15 cellular contexts compared by ENCODE assay signal in genomic region chr15:57923750-57924149, GRCh38.
A peak's percentile ranks its signal among the peaks of the same experiment; 100 is the strongest.
DNase-seq lines count a peak whose midpoint lies in the region; ATAC-seq, FAIRE-seq and TF ChIP-seq lines count a peak whose summit lies in the region.
"Had no signal": no experiment of that assay in that cellular context is flagged by ENCODE, and none has a peak within 500 bp of the region (broad histone marks: within the 10 kb centered on the region; RNA-seq: fewer than 3 reads in every experiment).

No MANE protein-coding gene starts in this region.

- DNase-seq in EH (ENCODE audit: low read depth) = peak; percentile 18
- DNase-seq in esophagus muscularis mucosa (ENCODE audit: extremely low spot score) = no peak
- no peak for DNase-seq in lower lobe of right lung
- DNase-seq in spleen = no peak
- DNase-seq in SW 1271 (lab: John Stamatoyannopoulos, UW) = no peak
- no peak for DNase-seq in DMS114 treated with DMSO at 0.1 percent for 48 hours (lab: John Stamatoyannopoulos, UW; ENCODE audit: unreplicated experiment)
- no peak for DNase-seq in small intestine
- DNase-seq in foreskin keratinocyte = no peak
- DNase-seq: activated CD4-positive, alpha-beta T cell treated with anti-CD3 and anti-CD28 coated beads, Interleukin-2, amount 10 ng/mL, durations not matched to agents 7 days and 5 days; activated T-cell treated with anti-CD3 and anti-CD28 coated beads, Interleukin-2, amount 50 U/mL, for 1 hour; caudate nucleus; NCI-H1694; NCI-H510A; stimulated activated CD4-positive, alpha-beta T cell treated with anti-CD3 and anti-CD28 coated beads, Interleukin-2, amount 100 ng/mL, for 24 hours had no signal

- ATAC-seq in lower lobe of right lung (peak; percentile 36 to 50), foreskin keratinocyte (no peak)

- no peak for FAIRE-seq in small intestine (lab: Jason Lieb, UNC)
- FAIRE-seq: H54 had no signal

- H3K4me1 ChIP-seq in esophagus muscularis mucosa = peaks cover 24 to 44% (median 32%) of the 10 kb centered on the region in 4 donors
- peaks cover 43% of the 10 kb centered on the region for H3K4me1 ChIP-seq in lower lobe of right lung
- peaks cover 2 to 43% (median 11%) of the 10 kb centered on the region in 6 donors for H3K4me1 ChIP-seq in spleen
- peaks cover 0 to 9% of the 10 kb centered on the region in 2 donors for H3K4me1 ChIP-seq in small intestine (ENCODE audit: control insufficient read depth in 2 of 2, insufficient read depth in 1 of 2, low read depth in 1 of 2, low read length in 1 of 2)
- H3K4me1 ChIP-seq in foreskin keratinocyte = no peaks in the 10 kb centered on the region

- H3K27me3 ChIP-seq in esophagus muscularis mucosa = no peaks in the 10 kb centered on the region
- no peaks in the 10 kb centered on the region for H3K27me3 ChIP-seq in lower lobe of right lung (ENCODE audit: low read depth)
- no peaks in the 10 kb centered on the region for H3K27me3 ChIP-seq in spleen (replicated peaks in 1 of 7)
- no peaks in the 10 kb centered on the region for H3K27me3 ChIP-seq in small intestine (ENCODE audit: control insufficient read depth in 2 of 2, insufficient read depth in 2 of 2, low read length in 2 of 2)
- H3K27me3 ChIP-seq in foreskin keratinocyte = peaks cover 24% of the 10 kb centered on the region

- no peaks in the 10 kb centered on the region for H3K9me3 ChIP-seq in esophagus muscularis mucosa
- no peaks in the 10 kb centered on the region for H3K9me3 ChIP-seq in lower lobe of right lung
- H3K9me3 ChIP-seq in spleen = no peaks in the 10 kb centered on the region
- H3K9me3 ChIP-seq in small intestine (ENCODE audit: control insufficient read depth, low read depth) = no peaks in the 10 kb centered on the region

- no peak for TF ChIP-seq EP300 in esophagus muscularis mucosa (IDR thresholded peaks at IDR 0.05)

- TF ChIP-seq POLR2A in esophagus muscularis mucosa (IDR thresholded peaks at IDR 0.05; ENCODE audit: low read depth) = no peak
- no peak for TF ChIP-seq POLR2A in spleen (IDR thresholded peaks at IDR 0.05)

- H3K4me3 ChIP-seq in esophagus muscularis mucosa (no peak overlapping the region), lower lobe of right lung (no peak overlapping the region), spleen (no peak overlapping the region), small intestine (ENCODE audit: low read depth in 1 of 2, low read length in 2 of 2) (no peak overlapping the region)

- H3K36me3 ChIP-seq in esophagus muscularis mucosa (no peaks in the 10 kb centered on the region), lower lobe of right lung (no peaks in the 10 kb centered on the region), spleen (no peaks in the 10 kb centered on the region), small intestine (ENCODE audit: control insufficient read depth in 2 of 2, insufficient read depth in 2 of 2, low read length in 2 of 2) (no peaks in the 10 kb centered on the region)

- WGBS in esophagus muscularis mucosa = 41% methylated on average over 3 of the region's 3 CpGs
- 41 to 71% (median 56%) methylated on average over 3 of the region's 3 CpGs for WGBS in spleen, 5 donors
- WGBS in small intestine, 3 donors = 29 to 48% (median 30%) methylated on average over 3 of the region's 3 CpGs

- intact Hi-C loops in esophagus muscularis mucosa (cut with DNase I) = no loop called here
- intact Hi-C loops in lower lobe of right lung (cut with DNase I) = no loop called here
- intact Hi-C loops in spleen (cut with DNase I; ENCODE audit: low total_unique reads) = no loop called here

- H3K27ac ChIP-seq in esophagus muscularis mucosa (replicated peaks in 1 of 4) (peak overlapping the region; percentile 36 to 58 (median 50)), lower lobe of right lung (peak overlapping the region; percentile 51), spleen (peak overlapping the region in 7 of 8 donors; percentile 15 to 76 (median 58)), small intestine (ENCODE audit: low read depth in 1 of 2, low read length in 1 of 2) (no peak overlapping the region), foreskin keratinocyte (no peak overlapping the region)

- no peak for TF ChIP-seq CTCF in esophagus muscularis mucosa (IDR thresholded peaks at IDR 0.05)
- TF ChIP-seq CTCF in lower lobe of right lung (IDR thresholded peaks at IDR 0.05) = no peak
- no peak for TF ChIP-seq CTCF in spleen (IDR thresholded peaks at IDR 0.05 in 8 of 11, conservative IDR thresholded peaks at IDR 0.05 in 3 of 11)
- no peak for TF ChIP-seq CTCF in foreskin keratinocyte (conservative IDR thresholded peaks at IDR 0.05)

Comparison
In these comparisons a context has a peak if more than half of its experiments do, and no peak if none do; other contexts are left out.
1. H3K27ac ChIP-seq: peak in esophagus muscularis mucosa (4 of 4), lower lobe of right lung (single experiment) and spleen (7 of 8); none in small intestine (0 of 2) and foreskin keratinocyte (single experiment).